ENCODE assay signal across 8 cellular contexts in genomic region chr1:154961207-154961496, GRCh38. TPM values are rescaled to one million over a fixed set of nuclear protein-coding genes. Genes with fewer than 3 reads are reported as not detected.
DNase-seq lines count a peak whose midpoint lies in the region; ATAC-seq, FAIRE-seq and TF ChIP-seq lines count a peak whose summit lies in the region.

No MANE protein-coding gene starts in this region.

- H3K18ac ChIP-seq in trophoblast cell (ENCODE audit: low read length), result peak overlapping the region; percentile 96

- peak overlapping the region; percentile 83 for H3K9ac ChIP-seq in endothelial cell of umbilical vein (replicated peaks; ENCODE audit: extremely low read depth, insufficient read depth, low read length)
- H3K9ac ChIP-seq in trophoblast cell (ENCODE audit: low read length), result peak overlapping the region; percentile 79

- H3K36me3 ChIP-seq in SJCRH30 (peaks cover 13% of the 10 kb centered on the region), endothelial cell of umbilical vein (ENCODE audit: control insufficient read depth in 2 of 2, extremely low read depth in 1 of 2, insufficient read depth in 2 of 2, low read length in 2 of 2) (peaks cover 14 to 37% of the 10 kb centered on the region in 2 experiments), trophoblast cell (ENCODE audit: control insufficient read depth in 1 of 2, insufficient read depth in 2 of 2, low read length in 2 of 2) (peaks cover 38 to 49% of the 10 kb centered on the region in 2 experiments)

- H3K14ac ChIP-seq in trophoblast cell (ENCODE audit: low read length), result peak overlapping the region; percentile 100

- H3K27ac ChIP-seq in SJCRH30, result peak overlapping the region; percentile 81
- H3K27ac ChIP-seq in endothelial cell of umbilical vein (ENCODE audit: insufficient read depth, low read depth, low read length), result peak overlapping the region; percentile 30
- peak overlapping the region; percentile 99 for H3K27ac ChIP-seq in trophoblast cell (ENCODE audit: low read depth, low read length)

- WGBS in trophoblast cell (ENCODE audit: extremely low coverage, insufficient coverage, insufficient read length), result no CpG with 5 or more reads among the region's 9 CpGs

- dilution Hi-C loops in endothelial cell of umbilical vein (cut with MboI; ENCODE audit: extremely low pct_ligation_motif_present, low sequenced_read_pairs), result no loop called here

- peak overlapping the region; percentile 76 for H2AFZ ChIP-seq in endothelial cell of umbilical vein (ENCODE audit: low read depth, low read length)
- H2AFZ ChIP-seq in trophoblast cell (ENCODE audit: insufficient read depth, low read length, poor library complexity), result peak overlapping the region; percentile 47

- peak overlapping the region; percentile 86 for H3K4me2 ChIP-seq in endothelial cell of umbilical vein (ENCODE audit: insufficient read depth, low read length)
- peak overlapping the region; percentile 82 for H3K4me2 ChIP-seq in trophoblast cell (ENCODE audit: low read length)

- peaks cover 23% of the 10 kb centered on the region for H3K79me2 ChIP-seq in endothelial cell of umbilical vein (ENCODE audit: control insufficient read depth, insufficient read depth, low read length)
- H3K79me2 ChIP-seq in trophoblast cell (ENCODE audit: control insufficient read depth, insufficient read depth, low read length, poor library complexity), result peaks cover 9% of the 10 kb centered on the region

- no peaks in the 10 kb centered on the region for H3K27me3 ChIP-seq in SJCRH30
- H3K27me3 ChIP-seq in endothelial cell of umbilical vein (ENCODE audit: control insufficient read depth in 2 of 2, insufficient read depth in 2 of 2, low read length in 2 of 2), result no peaks in the 10 kb centered on the region
- H3K27me3 ChIP-seq in trophoblast cell (ENCODE audit: insufficient read depth, low read length), result no peaks in the 10 kb centered on the region

- DNase-seq in SJCRH30 (no peak), endothelial cell of umbilical vein (ENCODE audit: low read depth, low spot score) (no peak), trophoblast cell (peak in 1 of 2 donors; percentile 45), AML-193 (lab: John Stamatoyannopoulos, UW) (no peak), SHP77 treated with DMSO at 0.1 percent for 48 hours (lab: John Stamatoyannopoulos, UW) (no peak), NCI-H187 treated with DMSO at 0.1 percent for 48 hours (lab: John Stamatoyannopoulos, UW) (no peak)

- no peak for TF ChIP-seq POLR2A in endothelial cell of umbilical vein (IDR thresholded peaks at IDR 0.05; ENCODE audit: low read depth, low read length)

- no peak overlapping the region for H3K23ac ChIP-seq in trophoblast cell (ENCODE audit: low read length)

- BruUV-seq in endothelial cell of umbilical vein (replicated peaks; lab: Mats Ljungman, UMichigan), result no TSS peak

- no peaks in the 10 kb centered on the region for H3K9me3 ChIP-seq in SJCRH30 (replicated peaks)
- H3K9me3 ChIP-seq in endothelial cell of umbilical vein (replicated peaks; ENCODE audit: control insufficient read depth, insufficient read depth, low read length), result no peaks in the 10 kb centered on the region
- H3K9me3 ChIP-seq in trophoblast cell (ENCODE audit: insufficient read depth, low read depth, low read length), result no peaks in the 10 kb centered on the region

- H3K79me1 ChIP-seq in trophoblast cell (ENCODE audit: low read length), result peaks cover 11% of the 10 kb centered on the region

- peak overlapping the region; percentile 100 for H4K8ac ChIP-seq in trophoblast cell (ENCODE audit: low read depth, low read length)

- peak overlapping the region; percentile 27 for H2AK5ac ChIP-seq in trophoblast cell (ENCODE audit: low read length)

- no peaks in the 10 kb centered on the region for H4K20me1 ChIP-seq in endothelial cell of umbilical vein (replicated peaks; ENCODE audit: control insufficient read depth, extremely low read depth, insufficient read depth, low read length)

- no peaks in the 10 kb centered on the region for H3K9me1 ChIP-seq in endothelial cell of umbilical vein (replicated peaks; ENCODE audit: control insufficient read depth, extremely low read depth, insufficient read depth, low read length)

- peak overlapping the region; percentile 99 for H4K12ac ChIP-seq in trophoblast cell (ENCODE audit: low read depth, low read length)

- POLR2A ChIA-PET in endothelial cell of umbilical vein (lab: Charles Lee), result interaction anchor here (0.6 to 2.6 kb wide), 4 partner anchors 9 to 164 kb away, joined by 3 to 24 read pairs (median 6); partner anchors contain the start of gene SHC1

- H3K4me1 ChIP-seq in SJCRH30 (peaks cover 14% of the 10 kb centered on the region), endothelial cell of umbilical vein (ENCODE audit: control insufficient read depth, extremely low read depth, insufficient read depth, low read length) (peaks cover 27% of the 10 kb centered on the region), trophoblast cell (ENCODE audit: control insufficient read depth in 1 of 2, insufficient read depth in 2 of 2, low read length in 2 of 2) (peaks cover 18 to 20% of the 10 kb centered on the region in 2 experiments)

- H2BK120ac ChIP-seq in trophoblast cell (ENCODE audit: insufficient read depth, low read length, poor library complexity), result peak overlapping the region; percentile 95

- peak; percentile 87 for FAIRE-seq in endothelial cell of umbilical vein (lab: Jason Lieb, UNC)

- peak overlapping the region; percentile 85 for H3K4ac ChIP-seq in trophoblast cell (ENCODE audit: low read depth, low read length)

- no peak for ATAC-seq in GM19467 (IDR thresholded peaks at IDR 0.05; ENCODE audit: unreplicated experiment)

- intact Hi-C loops in endothelial cell of umbilical vein (cut with micrococcal nuclease), result loop anchor here (1.0 to 2.0 kb wide), 5 partner anchors 9 to 90 kb away; partner anchors contain the start of genes ADAM15, CKS1B and SHC1

- H2BK12ac ChIP-seq in trophoblast cell (ENCODE audit: low read length), result no peak overlapping the region

- CTCF ChIA-PET in endothelial cell of umbilical vein (lab: Charles Lee), result interaction anchor here (0.6 to 4.0 kb wide), 21 partner anchors 9 to 124 kb away, joined by 3 to 48 read pairs (median 4); partner anchors contain the start of genes ADAM15, FLAD1, LENEP and PMVK

- TF ChIP-seq CTCF in GM12875 (IDR thresholded peaks at IDR 0.05; ENCODE audit: borderline replicate concordance, insufficient read depth, low read depth, low read length), result no peak
- TF ChIP-seq CTCF in endothelial cell of umbilical vein (IDR thresholded peaks at IDR 0.05; ENCODE audit: extremely low read depth in 1 of 2, insufficient read depth in 1 of 2, low read depth in 1 of 2, low read length in 2 of 2), result no peak

- H2BK5ac ChIP-seq in trophoblast cell (ENCODE audit: low read depth, low read length, poor library complexity), result peak overlapping the region; percentile 97

- H3K4me3 ChIP-seq in GM12875 (ENCODE audit: low read depth, low read length) (peak overlapping the region; percentile 99), SJCRH30 (peak overlapping the region; percentile 91), endothelial cell of umbilical vein (replicated peaks in 1 of 3; ENCODE audit: insufficient read depth in 1 of 3, low read depth in 1 of 3, low read length in 3 of 3) (peak overlapping the region; percentile 71 to 78 (median 74)), trophoblast cell (ENCODE audit: low read depth, low read length) (peak overlapping the region; percentile 87)

- H4K91ac ChIP-seq in trophoblast cell (ENCODE audit: low read depth, low read length), result peak overlapping the region; percentile 99

RNA-seq across cellular contexts. Expression of gene PYGO2, which starts 0.4 kb away (rescaled TPM):
- total RNA-seq in SJCRH30 (2014; rRNA removed; shearing (Covaris generic)), result 29.4 and 29.8 TPM in 2 replicates
- total RNA-seq in endothelial cell of umbilical vein, result 21.5 and 21.9 TPM in 2 replicates
- 19.3 and 19.5 TPM in 2 replicates for polyA plus RNA-seq in endothelial cell of umbilical vein
- 15.7 and 17.9 TPM in 2 replicates for polyA plus RNA-seq in endothelial cell of umbilical vein (2011; cell fraction: cytosol; rRNA removed)
- 29.3 and 31.7 TPM in 2 replicates for polyA plus RNA-seq in endothelial cell of umbilical vein (2011; cell fraction: nucleus; rRNA removed)
- 9.3 and 13.0 TPM in 2 replicates for polyA plus RNA-seq in endothelial cell of umbilical vein (2012)
- 12.3 and 12.6 TPM in 2 replicates for polyA minus RNA-seq in endothelial cell of umbilical vein
- 30.9 TPM for polyA minus RNA-seq in endothelial cell of umbilical vein (2011; cell fraction: cytosol; rRNA and poly(A)+ RNA removed)
- 6.4 and 9.2 TPM in 2 replicates for polyA minus RNA-seq in endothelial cell of umbilical vein (2011; cell fraction: nucleus; rRNA and poly(A)+ RNA removed)
- polyA plus RNA-seq in trophoblast cell (2013), result 24.3 and 25.1 TPM in 2 replicates

RNA-seq across cellular contexts. Expression of gene PBXIP1, which starts 5.3 kb away (rescaled TPM):
- total RNA-seq in SJCRH30 (2014; rRNA removed; shearing (Covaris generic)), result 40.2 TPM in 2 replicates
- total RNA-seq in endothelial cell of umbilical vein, result 49.0 and 49.4 TPM in 2 replicates
- 45.0 and 54.7 TPM in 2 replicates for polyA plus RNA-seq in endothelial cell of umbilical vein
- polyA plus RNA-seq in endothelial cell of umbilical vein (2011; cell fraction: cytosol; rRNA removed), result 50.0 and 61.1 TPM in 2 replicates
- polyA plus RNA-seq in endothelial cell of umbilical vein (2011; cell fraction: nucleus; rRNA removed), result 76.7 and 77.1 TPM in 2 replicates
- 45.2 and 46.0 TPM in 2 replicates for polyA plus RNA-seq in endothelial cell of umbilical vein (2012)
- 60.7 and 62.5 TPM in 2 replicates for polyA minus RNA-seq in endothelial cell of umbilical vein
- 8.9 TPM for polyA minus RNA-seq in endothelial cell of umbilical vein (2011; cell fraction: cytosol; rRNA and poly(A)+ RNA removed)
- 20.8 and 23.4 TPM in 2 replicates for polyA minus RNA-seq in endothelial cell of umbilical vein (2011; cell fraction: nucleus; rRNA and poly(A)+ RNA removed)
- 24.7 and 25.5 TPM in 2 replicates for polyA plus RNA-seq in trophoblast cell (2013)

RNA-seq across cellular contexts. Expression of gene SHC1, which starts 9.4 kb away (rescaled TPM):
- total RNA-seq in SJCRH30 (2014; rRNA removed; shearing (Covaris generic)), result 102 and 110 TPM in 2 replicates
- 286 and 316 TPM in 2 replicates for total RNA-seq in endothelial cell of umbilical vein
- polyA plus RNA-seq in endothelial cell of umbilical vein, result 324 and 379 TPM in 2 replicates
- polyA plus RNA-seq in endothelial cell of umbilical vein (2011; cell fraction: cytosol; rRNA removed), result 270 and 289 TPM in 2 replicates
- polyA plus RNA-seq in endothelial cell of umbilical vein (2011; cell fraction: nucleus; rRNA removed), result 1,209 and 1,535 TPM in 2 replicates
- polyA plus RNA-seq in endothelial cell of umbilical vein (2012), result 283 and 289 TPM in 2 replicates
- 398 and 421 TPM in 2 replicates for polyA minus RNA-seq in endothelial cell of umbilical vein
- polyA minus RNA-seq in endothelial cell of umbilical vein (2011; cell fraction: cytosol; rRNA and poly(A)+ RNA removed), result 78.9 TPM
- polyA minus RNA-seq in endothelial cell of umbilical vein (2011; cell fraction: nucleus; rRNA and poly(A)+ RNA removed), result 156 and 190 TPM in 2 replicates
- polyA plus RNA-seq in trophoblast cell (2013), result 145 and 150 TPM in 2 replicates

RNA-seq across cellular contexts. Expression of gene CKS1B, which starts 13.3 kb away (rescaled TPM):
- 299 and 303 TPM in 2 replicates for total RNA-seq in SJCRH30 (2014; rRNA removed; shearing (Covaris generic))
- 126 and 128 TPM in 2 replicates for total RNA-seq in endothelial cell of umbilical vein
- 280 and 319 TPM in 2 replicates for polyA plus RNA-seq in endothelial cell of umbilical vein
- polyA plus RNA-seq in endothelial cell of umbilical vein (2011; cell fraction: cytosol; rRNA removed), result 344 and 372 TPM in 2 replicates
- 121 and 129 TPM in 2 replicates for polyA plus RNA-seq in endothelial cell of umbilical vein (2011; cell fraction: nucleus; rRNA removed)
- 88.1 and 218 TPM in 2 replicates for polyA plus RNA-seq in endothelial cell of umbilical vein (2012)
- polyA minus RNA-seq in endothelial cell of umbilical vein, result 130 and 146 TPM in 2 replicates
- polyA minus RNA-seq in endothelial cell of umbilical vein (2011; cell fraction: cytosol; rRNA and poly(A)+ RNA removed), result 115 TPM
- 25.5 and 37.7 TPM in 2 replicates for polyA minus RNA-seq in endothelial cell of umbilical vein (2011; cell fraction: nucleus; rRNA and poly(A)+ RNA removed)
- polyA plus RNA-seq in trophoblast cell (2013), result 329 and 347 TPM in 2 replicates

RNA-seq across cellular contexts. Expression of gene FLAD1, which starts 22.0 kb away (rescaled TPM):
- 25.6 and 28.0 TPM in 2 replicates for total RNA-seq in SJCRH30 (2014; rRNA removed; shearing (Covaris generic))
- total RNA-seq in endothelial cell of umbilical vein, result 42.2 and 48.8 TPM in 2 replicates
- 59.1 and 66.8 TPM in 2 replicates for polyA plus RNA-seq in endothelial cell of umbilical vein
- polyA plus RNA-seq in endothelial cell of umbilical vein (2011; cell fraction: cytosol; rRNA removed), result 52.5 and 52.8 TPM in 2 replicates
- polyA plus RNA-seq in endothelial cell of umbilical vein (2011; cell fraction: nucleus; rRNA removed), result 78.8 and 91.1 TPM in 2 replicates
- polyA plus RNA-seq in endothelial cell of umbilical vein (2012), result 41.8 and 45.5 TPM in 2 replicates
- 51.6 and 54.4 TPM in 2 replicates for polyA minus RNA-seq in endothelial cell of umbilical vein
- 56.6 TPM for polyA minus RNA-seq in endothelial cell of umbilical vein (2011; cell fraction: cytosol; rRNA and poly(A)+ RNA removed)
- 20.8 and 24.2 TPM in 2 replicates for polyA minus RNA-seq in endothelial cell of umbilical vein (2011; cell fraction: nucleus; rRNA and poly(A)+ RNA removed)
- polyA plus RNA-seq in trophoblast cell (2013), result 27.3 and 32.2 TPM in 2 replicates

Comparison
In these comparisons a context has a peak if more than half of its experiments do, and no peak if none do; other contexts are left out.
1. H3K27ac ChIP-seq: peak in every context shown above with its lines; median percentile 99 in trophoblast cell; 81 in SJCRH30; 30 in endothelial cell of umbilical vein.